ENCODE assay signal across 8 cellular contexts in genomic region chr20:34516874-34517542, GRCh38. TPM values are rescaled to one million over a fixed set of nuclear protein-coding genes. Genes with fewer than 3 reads are reported as not detected.
DNase-seq lines count a peak whose midpoint lies in the region; ATAC-seq and TF ChIP-seq lines count a peak whose summit lies in the region.

No MANE protein-coding gene starts in this region.

- in situ Hi-C loops in gastrocnemius medialis (cut with MboI; ENCODE audit: low sequenced_read_pairs in 4 of 4) = loop anchor here in 3 of 4 donors (10.0 kb wide), 2 partner anchors 202 to 212 kb away; partner anchors contain the start of gene AHCY (in 1 of the 3)

- no peaks in the 10 kb centered on the region for H3K27me3 ChIP-seq in AG04450 (ENCODE audit: control insufficient read depth, insufficient read depth, low read length)
- no peaks in the 10 kb centered on the region for H3K27me3 ChIP-seq in right atrium auricular region
- no peaks in the 10 kb centered on the region for H3K27me3 ChIP-seq in gastrocnemius medialis

- no peaks in the 10 kb centered on the region for H3K27me3 Mint-ChIP-seq in activated naive CD8-positive, alpha-beta T cell

- H3K9me3 Mint-ChIP-seq in activated naive CD8-positive, alpha-beta T cell (ENCODE audit: low read depth) = no peaks in the 10 kb centered on the region

- H3K4me1 ChIP-seq in right atrium auricular region = peaks cover 0 to 59% of the 10 kb centered on the region in 2 donors
- peaks cover 40 to 43% of the 10 kb centered on the region in 2 donors for H3K4me1 ChIP-seq in gastrocnemius medialis

- H3K36me3 Mint-ChIP-seq in activated naive CD8-positive, alpha-beta T cell = peaks cover 2% of the 10 kb centered on the region

- peak; percentile 14 for ATAC-seq in GM19351 (IDR thresholded peaks at IDR 0.05; ENCODE audit: unreplicated experiment)
- ATAC-seq in gastrocnemius medialis = no peak

- peak overlapping the region; percentile 98 for H3K4me3 Mint-ChIP-seq in activated naive CD8-positive, alpha-beta T cell

- H3K27ac ChIP-seq in AG04450 (ENCODE audit: low read depth, low read length) (peak overlapping the region; percentile 92), right atrium auricular region (peak overlapping the region; percentile 92 to 96), gastrocnemius medialis (peak overlapping the region; percentile 88 to 96 (median 94))

- H3K27ac Mint-ChIP-seq in activated naive CD8-positive, alpha-beta T cell = peak overlapping the region; percentile 96

- no peak for DNase-seq in AG04450 (ENCODE audit: low read depth, low spot score)
- DNase-seq in NCI-H2227 treated with DMSO at 0.1 percent for 48 hours (lab: John Stamatoyannopoulos, UW) = peak; percentile 20
- no peak for DNase-seq in right atrium auricular region (ENCODE audit: low spot score)
- no peak for DNase-seq in gastrocnemius medialis
- no peak for DNase-seq in DMS114 treated with DMSO at 0.1 percent for 48 hours (lab: John Stamatoyannopoulos, UW; ENCODE audit: unreplicated experiment)
- DNase-seq in amniotic stem cell (lab: John Stamatoyannopoulos, UW) = no peak

- no peak for TF ChIP-seq CTCF in AG04450 (IDR thresholded peaks at IDR 0.05; ENCODE audit: low read depth, low read length)
- no peak for TF ChIP-seq CTCF in right atrium auricular region (IDR thresholded peaks at IDR 0.05)
- no peak for TF ChIP-seq CTCF in gastrocnemius medialis (IDR thresholded peaks at IDR 0.05 in 4 of 5, conservative IDR thresholded peaks at IDR 0.05 in 1 of 5)

- H3K4me1 Mint-ChIP-seq in activated naive CD8-positive, alpha-beta T cell (ENCODE audit: low read depth) = peaks cover 45% of the 10 kb centered on the region

- intact Hi-C loops in gastrocnemius medialis (cut with DNase I; ENCODE audit: low total_unique reads) = loop anchor here (2.0 to 5.0 kb wide), 2 partner anchors 214 to 525 kb away; partner anchors contain the start of genes AHCY and RALY

- H3K9me3 ChIP-seq in AG04450 (ENCODE audit: control insufficient read depth, insufficient read depth, low read length) (no peaks in the 10 kb centered on the region; the same call in 1 of the 2 replicates), right atrium auricular region (no peaks in the 10 kb centered on the region), gastrocnemius medialis (no peaks in the 10 kb centered on the region)

- POLR2A ChIA-PET in AG04450 (lab: Yijun Ruan, JAX) = interaction anchor here (0.5 to 2.4 kb wide), 4 partner anchors 8 to 204 kb away, joined by 3 to 18 read pairs (median 6); partner anchors contain the start of gene ITCH

- CTCF ChIA-PET in AG04450 (lab: Charles Lee) = interaction anchor here (0.6 to 3.9 kb wide), 5 partner anchors 21 to 253 kb away, joined by 3 to 38 read pairs (median 4); no protein-coding TSS in a partner anchor

- no peak for TF ChIP-seq POLR2A in gastrocnemius medialis (IDR thresholded peaks at IDR 0.05)

- H3K4me3 ChIP-seq in AG04450 (ENCODE audit: low read depth, low read length) (peak overlapping the region; percentile 82), right atrium auricular region (peak overlapping the region; percentile 66 to 76), gastrocnemius medialis (peak overlapping the region; percentile 71 to 92 (median 78))

- H3K36me3 ChIP-seq in right atrium auricular region (no peaks in the 10 kb centered on the region), gastrocnemius medialis (no peaks in the 10 kb centered on the region)

RNA-seq across cellular contexts. Expression of gene DYNLRB1, which starts 0.8 kb away (rescaled TPM):
- polyA plus RNA-seq in AG04450 (2011; rRNA removed) = 256 and 325 TPM in 2 replicates
- 234 and 264 TPM in 2 replicates for polyA minus RNA-seq in AG04450 (2011; rRNA and poly(A)+ RNA removed)
- total RNA-seq in right atrium auricular region (100 to 1,000 TPM; 189 to 252 TPM), gastrocnemius medialis (100 to 1,000 TPM; 115 to 216 (median 142) TPM)

RNA-seq across cellular contexts. Expression of gene MAP1LC3A, which starts 41.5 kb away (rescaled TPM):
- polyA plus RNA-seq in AG04450 (2011; rRNA removed) = 15.9 and 26.7 TPM in 2 replicates
- polyA minus RNA-seq in AG04450 (2011; rRNA and poly(A)+ RNA removed) = 13.2 and 18.9 TPM in 2 replicates
- 100 to 1,000 TPM; 111 to 120 TPM for total RNA-seq in right atrium auricular region
- total RNA-seq in gastrocnemius medialis = 10 to 100 TPM; 41.5 to 62.7 (median 56.4) TPM
